13 cellular contexts compared by ENCODE assay signal in the genomic region with DNA sequence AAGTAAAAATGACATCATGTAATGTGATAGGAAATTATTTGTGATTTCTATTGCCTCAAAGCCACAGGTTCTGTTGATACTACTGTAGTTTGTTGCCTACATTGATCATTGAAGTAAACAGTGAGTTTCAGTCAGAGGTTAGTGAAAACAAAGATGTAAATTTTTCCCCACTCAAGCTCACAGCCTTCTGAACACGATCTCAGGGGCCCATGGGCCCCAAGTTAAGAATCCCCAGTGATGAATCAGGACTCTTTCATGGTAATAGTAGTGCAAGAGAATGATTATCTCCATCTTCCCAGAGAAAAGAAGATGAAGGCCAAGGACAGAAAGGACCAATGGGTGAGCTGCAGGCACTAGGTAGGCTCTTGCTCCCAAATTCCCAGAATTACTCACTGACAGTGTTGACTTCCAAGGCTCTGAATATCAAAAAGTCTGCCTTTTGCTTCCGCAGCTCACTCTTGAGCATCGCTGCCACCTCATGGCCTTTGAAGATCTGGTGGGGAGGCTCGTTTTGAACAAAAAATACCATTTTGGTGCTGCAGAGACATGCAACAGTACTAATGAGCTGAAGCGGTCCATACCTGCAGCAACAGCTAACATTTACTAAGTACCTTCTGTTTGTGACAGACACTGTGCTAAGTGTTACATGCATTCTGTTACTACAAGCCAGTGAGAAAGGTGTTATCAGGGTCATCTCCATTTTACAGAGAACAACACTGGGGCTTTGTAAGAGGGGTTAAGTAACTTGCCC.
DNase-seq lines count a peak whose midpoint lies in the region; ATAC-seq and TF ChIP-seq lines count a peak whose summit lies in the region.
"Had no signal": no experiment of that assay in that cellular context is flagged by ENCODE, and none has a peak within 500 bp of the region (broad histone marks: within the 10 kb centered on the region; RNA-seq: fewer than 3 reads in every experiment).

No MANE protein-coding gene starts in this region.

- no peaks in the 10 kb centered on the region for H4K20me1 ChIP-seq in PC-3 (ENCODE audit: low read length)

- no peaks in the 10 kb centered on the region for H3K9me3 ChIP-seq in PC-3 (ENCODE audit: low read length)

- H3K27me3 Mint-ChIP-seq in CD14-positive monocyte (ENCODE audit: low read depth in 3 of 3) = no peaks in the 10 kb centered on the region
- no peaks in the 10 kb centered on the region for H3K27me3 Mint-ChIP-seq in T-helper 2 cell treated with Interferon-gamma antibody and Interleukin-4, amounts not matched to agents 5 μg/mL and 100 μg/mL, for 36 hours (ENCODE audit: low read depth)

- DNase-seq in CD14-positive monocyte (ENCODE audit: low spot score) (no peak), PC-3 (peak; percentile 14), fibroblast of pulmonary artery (ENCODE audit: low read depth) (peak; percentile 28), GM10248 (ENCODE audit: extremely low spot score) (no peak), D341Med (ENCODE audit: low spot score) (no peak), EL (no peak)
- DNase-seq in T-helper 2 cell treated with Interferon-gamma antibody and Interleukin-4, amounts not matched to agents 5 μg/mL and 100 μg/mL, for 36 hours (ENCODE audit: low spot score) = no peak
- DNase-seq: activated T-cell treated with anti-CD3 and anti-CD28 coated beads for 4 hours, Calu3, NCI-H2029, PC-9, retina had no signal

- no peak for ATAC-seq in PC-3

- H3K4me3 ChIP-seq in PC-3 (ENCODE audit: low read length) = no peak overlapping the region
- no peak overlapping the region for H3K4me3 ChIP-seq in fibroblast of pulmonary artery (replicated peaks; ENCODE audit: low read depth, low read length)
- H3K4me3 ChIP-seq: PC-9 had no signal

- no peak overlapping the region for H3K4me2 ChIP-seq in PC-3 (ENCODE audit: low read length)
- H3K4me2 ChIP-seq: PC-9 had no signal

- H3K27ac ChIP-seq in PC-3 (ENCODE audit: low read length) = no peak overlapping the region
- H3K27ac ChIP-seq: PC-9 had no signal

- peaks cover 20% of the 10 kb centered on the region for H3K4me1 Mint-ChIP-seq in CD14-positive monocyte
- peaks cover 13% of the 10 kb centered on the region for H3K4me1 Mint-ChIP-seq in T-helper 2 cell treated with Interferon-gamma antibody and Interleukin-4, amounts not matched to agents 5 μg/mL and 100 μg/mL, for 36 hours (ENCODE audit: low read depth)

- no peak overlapping the region for H2AFZ ChIP-seq in PC-3 (ENCODE audit: low read length)
- H2AFZ ChIP-seq: PC-9 had no signal

- TF ChIP-seq CTCF in CD14-positive monocyte (IDR thresholded peaks at IDR 0.05) (no peak), GM12872 (IDR thresholded peaks at IDR 0.05; ENCODE audit: insufficient read depth, low read depth, low read length) (peak; percentile 16; the same call in 1 of the 3 replicates), PC-3 (conservative IDR thresholded peaks at IDR 0.05; ENCODE audit: low read depth, low read length) (peak; percentile 35; the same call in 1 of the 2 replicates), fibroblast of pulmonary artery (IDR thresholded peaks at IDR 0.05; ENCODE audit: low read length, missing control alignments) (peak; percentile 12), GM10248 (IDR thresholded peaks at IDR 0.05; ENCODE audit: control extremely low read depth, extremely low read depth, low read depth, missing control alignments) (no peak)

- CTCF ChIA-PET in PC-3 (lab: Charles Lee) (no interaction called here), GM10248 (lab: Yijun Ruan, JAX) (interaction anchor here (0.6 to 13.9 kb wide), 11 partner anchors 6 to 271 kb away, joined by 3 to 184 read pairs (median 5); no protein-coding TSS in a partner anchor)

- POLR2A ChIA-PET in PC-3 (lab: Charles Lee; ENCODE audit: unreplicated experiment) (no interaction called here), GM10248 (lab: Yijun Ruan, JAX) (no interaction called here)

- peaks cover 13% of the 10 kb centered on the region for H3K36me3 ChIP-seq in PC-3 (ENCODE audit: low read depth, low read length)

- no peaks in the 10 kb centered on the region for H3K9me2 ChIP-seq in PC-3 (replicated peaks; ENCODE audit: low read length)

- H3K4me3 Mint-ChIP-seq in CD14-positive monocyte = no peak overlapping the region
- no peak overlapping the region for H3K4me3 Mint-ChIP-seq in T-helper 2 cell treated with Interferon-gamma antibody and Interleukin-4, amounts not matched to agents 5 μg/mL and 100 μg/mL, for 36 hours

- H3F3A ChIP-seq in PC-3 (ENCODE audit: low read length, unreplicated experiment) = peaks cover 7% of the 10 kb centered on the region

- no peaks in the 10 kb centered on the region for H3K9me3 Mint-ChIP-seq in CD14-positive monocyte
- H3K9me3 Mint-ChIP-seq in T-helper 2 cell treated with Interferon-gamma antibody and Interleukin-4, amounts not matched to agents 5 μg/mL and 100 μg/mL, for 36 hours = no peaks in the 10 kb centered on the region

- H3K36me3 Mint-ChIP-seq in CD14-positive monocyte = peaks cover 36 to 46% of the 10 kb centered on the region in 2 donors
- peaks cover 27% of the 10 kb centered on the region for H3K36me3 Mint-ChIP-seq in T-helper 2 cell treated with Interferon-gamma antibody and Interleukin-4, amounts not matched to agents 5 μg/mL and 100 μg/mL, for 36 hours (ENCODE audit: low read depth)

- BruUV-seq in PC-3 (replicated peaks; lab: Mats Ljungman, UMichigan) = no TSS peak

- no peaks in the 10 kb centered on the region for H3K79me2 ChIP-seq in PC-3 (ENCODE audit: low read length)

- intact Hi-C loops in CD14-positive monocyte (cut with micrococcal nuclease) (loop anchor here in 1 of 2 donors (10.0 kb wide), 1 partner anchor 99 kb away; no protein-coding TSS in a partner anchor), PC-3 (cut with micrococcal nuclease) (no loop called here)

- peaks cover 31% of the 10 kb centered on the region for H3K4me1 ChIP-seq in PC-3 (ENCODE audit: insufficient read depth, low read length)

- peak overlapping the region in 5 of 7 donors; percentile 6 to 73 (median 38) for H3K27ac Mint-ChIP-seq in CD14-positive monocyte
- no peak overlapping the region for H3K27ac Mint-ChIP-seq in T-helper 2 cell treated with Interferon-gamma antibody and Interleukin-4, amounts not matched to agents 5 μg/mL and 100 μg/mL, for 36 hours

- no peak overlapping the region for H3K9ac ChIP-seq in PC-3 (ENCODE audit: low read length)

- H3K27me3 ChIP-seq in PC-3 (ENCODE audit: low read length) = no peaks in the 10 kb centered on the region

Comparison
In these comparisons a context has a peak if more than half of its experiments do, and no peak if none do; other contexts are left out.
1. DNase-seq: peak in PC-3 (single experiment) and fibroblast of pulmonary artery (single experiment); none in CD14-positive monocyte (single experiment), T-helper 2 cell treated with Interferon-gamma antibody and Interleukin-4, amounts not matched to agents 5 μg/mL and 100 μg/mL, for 36 hours (single experiment), GM10248 (single experiment), D341Med (single experiment) and EL (single experiment).
2. CTCF ChIP-seq: peak in GM12872 (single experiment), PC-3 (single experiment) and fibroblast of pulmonary artery (single experiment); none in CD14-positive monocyte (single experiment) and GM10248 (single experiment).